Comparison of ENCODE assay signal across 35 cellular contexts in genomic region chr18:37261988-37262387, GRCh38.
"Had no signal": no experiment of that assay in that cellular context is flagged by ENCODE, and none has a peak within 500 bp of the region (broad histone marks: within the 10 kb centered on the region; RNA-seq: fewer than 3 reads in every experiment).

No MANE protein-coding gene starts in this region.

- H3K27ac ChIP-seq: ascending aorta, body of pancreas, Peyer's patch, VCaP had no signal

- H3K4me3 ChIP-seq: ascending aorta, body of pancreas, Peyer's patch had no signal

- DNase-seq: activated B cell treated with CpG ODN at 0.5 μM for 24 hours; activated CD4-positive, alpha-beta memory T cell treated with anti-CD3 and anti-CD28 coated beads, Interleukin-2, amount 10 ng/mL, durations not matched to agents 7 days and 5 days; activated CD4-positive, alpha-beta T cell treated with anti-CD3 and anti-CD28 coated beads for 4 hours; activated CD4-positive, CD25-positive, alpha-beta regulatory T cell treated with anti-CD3 and anti-CD28 coated beads, Interleukin-2, amount 50 U/mL, for 72 hours; activated CD8-positive, alpha-beta memory T cell treated with anti-CD3 and anti-CD28 coated beads for 24 hours; activated effector memory CD4-positive, alpha-beta T cell treated with anti-CD3 and anti-CD28 coated beads, Interleukin-2, amount 50 U/mL, for 16 hours; activated naive CD4-positive, alpha-beta T cell; activated naive CD4-positive, alpha-beta T cell treated with anti-CD3 and anti-CD28 coated beads, Interleukin-2, amount 50 U/mL, for 16 hours; activated naive CD8-positive, alpha-beta T cell treated with anti-CD3 and anti-CD28 coated beads for 36 hours; activated T-cell treated with anti-CD3 and anti-CD28 coated beads, Interleukin-2, amount 50 U/mL, for 1 hour; activated T-cell treated with anti-CD3 and anti-CD28 coated beads, Interleukin-2, amount 50 U/mL, for 72 hours; amniotic stem cell; body of pancreas; central memory CD4-positive, alpha-beta T cell; Karpas-422; KBM-7; NCI-H1105; NCI-H1417 treated with DMSO at 0.1 percent for 48 hours; NCI-H1930; NCI-H2081 treated with DMSO at 0.1 percent for 48 hours; NCI-H226; NCI-H446 treated with DMSO at 0.1 percent for 48 hours; NK-92 treated with Interleukin-12 subunit alpha and Interleukin-12 subunit beta, amount 100 ng/mL, for 24 hours; PC-3; Peyer's patch; RPMI8226; SW 1271; T-helper 1 cell; T-helper 2 cell; T-helper 9 cell had no signal

- H3K27ac Mint-ChIP-seq: activated B cell treated with CpG ODN at 0.5 μM for 24 hours; activated CD4-positive, alpha-beta memory T cell treated with anti-CD3 and anti-CD28 coated beads, Interleukin-2, amount 10 ng/mL, durations not matched to agents 7 days and 5 days; activated naive CD8-positive, alpha-beta T cell treated with anti-CD3 and anti-CD28 coated beads for 36 hours; activated T-cell treated with anti-CD3 and anti-CD28 coated beads, Interleukin-2, amount 50 U/mL, for 72 hours; activated T-helper 17 cell treated with anti-CD3 and anti-CD28 coated beads, Interleukin-2, amount 50 U/mL, for 72 hours had no signal

- ATAC-seq: activated T-cell treated with anti-CD3 and anti-CD28 coated beads, Interleukin-2, amount 50 U/mL, for 72 hours; activated T-helper 17 cell treated with anti-CD3 and anti-CD28 coated beads, Interleukin-2, amount 50 U/mL, for 72 hours; body of pancreas; PC-3; Right ventricle myocardium inferior had no signal

- H3K9me3 Mint-ChIP-seq: activated naive CD8-positive, alpha-beta T cell treated with anti-CD3 and anti-CD28 coated beads for 36 hours; activated T-helper 17 cell treated with anti-CD3 and anti-CD28 coated beads, Interleukin-2, amount 50 U/mL, for 72 hours had no signal

- H3K27me3 ChIP-seq: ascending aorta, body of pancreas, Peyer's patch had no signal

- FAIRE-seq: bronchial epithelial cell had no signal

- H3K4me1 Mint-ChIP-seq: activated B cell treated with CpG ODN at 0.5 μM for 24 hours; activated CD4-positive, alpha-beta memory T cell treated with anti-CD3 and anti-CD28 coated beads, Interleukin-2, amount 10 ng/mL, durations not matched to agents 7 days and 5 days; activated naive CD8-positive, alpha-beta T cell treated with anti-CD3 and anti-CD28 coated beads for 36 hours; activated T-helper 17 cell treated with anti-CD3 and anti-CD28 coated beads, Interleukin-2, amount 50 U/mL, for 72 hours had no signal

- H3K9me3 ChIP-seq: ascending aorta, body of pancreas, Peyer's patch had no signal

- H3K36me3 Mint-ChIP-seq: activated naive CD8-positive, alpha-beta T cell treated with anti-CD3 and anti-CD28 coated beads for 36 hours had no signal

- H3K4me1 ChIP-seq: ascending aorta, body of pancreas, Peyer's patch had no signal

- H3K36me3 ChIP-seq: ascending aorta, Peyer's patch had no signal

- H3K4me3 Mint-ChIP-seq: activated B cell treated with CpG ODN at 0.5 μM for 24 hours; activated CD4-positive, alpha-beta memory T cell treated with anti-CD3 and anti-CD28 coated beads, Interleukin-2, amount 10 ng/mL, durations not matched to agents 7 days and 5 days; activated naive CD8-positive, alpha-beta T cell treated with anti-CD3 and anti-CD28 coated beads for 36 hours; activated T-cell treated with anti-CD3 and anti-CD28 coated beads, Interleukin-2, amount 50 U/mL, for 72 hours; activated T-helper 17 cell treated with anti-CD3 and anti-CD28 coated beads, Interleukin-2, amount 50 U/mL, for 72 hours had no signal
